ENCODE assay signal across 9 cellular contexts in the genomic region with DNA sequence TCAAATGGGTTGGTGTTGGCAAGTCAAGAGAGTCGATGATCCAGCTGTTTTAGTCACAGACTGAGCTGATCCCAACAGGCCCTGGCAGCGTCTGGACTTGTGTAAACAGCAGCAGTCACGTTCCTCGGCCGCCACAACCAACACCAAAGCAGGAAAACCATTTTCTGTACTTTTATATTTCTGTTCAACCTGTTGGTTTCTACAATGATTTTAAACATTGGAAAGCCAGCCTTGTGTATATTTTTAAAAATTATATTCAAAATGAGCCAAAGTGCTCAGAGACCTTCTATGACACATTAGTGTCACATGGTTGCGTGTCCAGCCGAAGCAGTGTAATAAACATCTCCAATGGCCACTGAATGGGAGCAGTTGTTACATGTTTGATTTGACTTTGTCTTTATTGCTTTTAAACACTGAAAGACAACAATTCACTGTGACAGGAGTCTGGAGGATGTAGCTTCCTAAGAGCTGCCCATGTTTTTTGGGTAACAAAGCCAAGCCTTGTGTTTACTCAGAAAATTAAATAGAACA. TPM values are rescaled to one million over a fixed set of nuclear protein-coding genes. Genes with fewer than 3 reads are reported as not detected.
DNase-seq lines count a peak whose midpoint lies in the region; ATAC-seq and TF ChIP-seq lines count a peak whose summit lies in the region.
"Had no signal": no experiment of that assay in that cellular context is flagged by ENCODE, and none has a peak within 500 bp of the region (broad histone marks: within the 10 kb centered on the region; RNA-seq: fewer than 3 reads in every experiment).

No MANE protein-coding gene starts in this region.

- no peak for ATAC-seq in RWPE2 (ENCODE audit: low read depth)
- ATAC-seq in activated CD8-positive, alpha-beta memory T cell treated with anti-CD3 and anti-CD28 coated beads, Interleukin-2, amount 10 ng/mL, durations not matched to agents 7 days and 5 days, result no peak
- ATAC-seq in GM21717 (IDR thresholded peaks at IDR 0.05; ENCODE audit: unreplicated experiment), result no peak

- no peak for TF ChIP-seq CTCF in RWPE2 (IDR thresholded peaks at IDR 0.05; ENCODE audit: poor library complexity, severe bottlenecking)
- TF ChIP-seq CTCF in left ventricle myocardium inferior (IDR thresholded peaks at IDR 0.05; ENCODE audit: borderline replicate concordance), result no peak
- TF ChIP-seq CTCF in sigmoid colon (IDR thresholded peaks at IDR 0.05), result no peak

- H3K27ac Mint-ChIP-seq in activated CD8-positive, alpha-beta memory T cell treated with anti-CD3 and anti-CD28 coated beads, Interleukin-2, amount 10 ng/mL, durations not matched to agents 7 days and 5 days, result no peak overlapping the region

- intact Hi-C loops in left ventricle myocardium inferior (cut with micrococcal nuclease) (no loop called here), sigmoid colon (cut with DNase I) (no loop called here)

- no peak for TF ChIP-seq EP300 in sigmoid colon (IDR thresholded peaks at IDR 0.05)

- H3K4me1 Mint-ChIP-seq in activated CD8-positive, alpha-beta memory T cell treated with anti-CD3 and anti-CD28 coated beads, Interleukin-2, amount 10 ng/mL, durations not matched to agents 7 days and 5 days, result peaks cover 28% of the 10 kb centered on the region

- H3K27ac ChIP-seq in RWPE2 (ENCODE audit: poor library complexity, severe bottlenecking) (peak overlapping the region; percentile 54), left ventricle myocardium inferior (replicated peaks) (peak overlapping the region; percentile 7), sigmoid colon (peak overlapping the region; percentile 46 to 64 (median 54))

- H3K36me3 ChIP-seq in RWPE2 (ENCODE audit: low read depth) (peaks cover 9% of the 10 kb centered on the region; the same call in 1 of the 2 replicates), left ventricle myocardium inferior (peaks cover 42% of the 10 kb centered on the region), sigmoid colon (no peaks in the 10 kb centered on the region)

- H3K4me3 ChIP-seq in RWPE2 (ENCODE audit: severe bottlenecking) (no peak overlapping the region), left ventricle myocardium inferior (no peak overlapping the region), sigmoid colon (no peak overlapping the region)

- DNase-seq in DMS153 treated with DMSO at 0.1 percent for 48 hours (lab: John Stamatoyannopoulos, UW; ENCODE audit: unreplicated experiment) (peak; percentile 31), RWPE2 (ENCODE audit: low spot score) (no peak), left ventricle myocardium inferior (no peak), sigmoid colon (peak; percentile 90), KG1 (lab: John Stamatoyannopoulos, UW) (no peak), RPMI8226 (no peak)
- no peak for DNase-seq in activated CD8-positive, alpha-beta memory T cell treated with anti-CD3 and anti-CD28 coated beads, Interleukin-2, amount 10 ng/mL, durations not matched to agents 7 days and 5 days
- DNase-seq: NCI-H2107 had no signal

- no peaks in the 10 kb centered on the region for H3K27me3 Mint-ChIP-seq in activated CD8-positive, alpha-beta memory T cell treated with anti-CD3 and anti-CD28 coated beads, Interleukin-2, amount 10 ng/mL, durations not matched to agents 7 days and 5 days

- H3K4me3 Mint-ChIP-seq in activated CD8-positive, alpha-beta memory T cell treated with anti-CD3 and anti-CD28 coated beads, Interleukin-2, amount 10 ng/mL, durations not matched to agents 7 days and 5 days, result no peak overlapping the region

- CTCF ChIA-PET in activated CD8-positive, alpha-beta memory T cell treated with anti-CD3 and anti-CD28 coated beads, Interleukin-2, amount 10 ng/mL, durations not matched to agents 7 days and 5 days (lab: Charles Lee), result interaction anchor here (2.9 kb wide), 1 partner anchor 24 kb away, joined by 13 read pairs; a partner anchor contains a TSS

- no peaks in the 10 kb centered on the region for H3K9me3 Mint-ChIP-seq in activated CD8-positive, alpha-beta memory T cell treated with anti-CD3 and anti-CD28 coated beads, Interleukin-2, amount 10 ng/mL, durations not matched to agents 7 days and 5 days (ENCODE audit: low read depth)

- WGBS in sigmoid colon, 2 donors, result 10 to 51% methylated on average over 7 of the region's 7 CpGs

- H3K27me3 ChIP-seq in RWPE2 (ENCODE audit: insufficient read depth, poor library complexity, severe bottlenecking) (no peaks in the 10 kb centered on the region), left ventricle myocardium inferior (ENCODE audit: low read depth) (no peaks in the 10 kb centered on the region), sigmoid colon (no peaks in the 10 kb centered on the region)

- H3K4me1 ChIP-seq in RWPE2 (ENCODE audit: insufficient read depth, poor library complexity, severe bottlenecking), result peaks cover 32% of the 10 kb centered on the region
- peaks cover 18% of the 10 kb centered on the region for H3K4me1 ChIP-seq in left ventricle myocardium inferior
- peaks cover 0 to 36% (median 21%) of the 10 kb centered on the region in 4 donors for H3K4me1 ChIP-seq in sigmoid colon

- H3K9me3 ChIP-seq in RWPE2 (ENCODE audit: severe bottlenecking), result no peaks in the 10 kb centered on the region
- no peaks in the 10 kb centered on the region for H3K9me3 ChIP-seq in left ventricle myocardium inferior (replicated peaks)
- H3K9me3 ChIP-seq in sigmoid colon, result no peaks in the 10 kb centered on the region

- TF ChIP-seq POLR2A in sigmoid colon (IDR thresholded peaks at IDR 0.05), result no peak

- no peaks in the 10 kb centered on the region for H3K36me3 Mint-ChIP-seq in activated CD8-positive, alpha-beta memory T cell treated with anti-CD3 and anti-CD28 coated beads, Interleukin-2, amount 10 ng/mL, durations not matched to agents 7 days and 5 days

RNA-seq across cellular contexts. Expression of a gene that starts 5.9 kb away (rescaled TPM):
- total RNA-seq in left ventricle myocardium inferior (55.6 TPM), sigmoid colon (100 to 1,000 TPM; 235 to 512 (median 367) TPM)
- 100 to 1,000 TPM; 124 to 227 (median 200) TPM for polyA plus RNA-seq in sigmoid colon
- 100 to 1,000 TPM; 127 to 140 TPM for total RNA-seq in activated CD8-positive, alpha-beta memory T cell treated with anti-CD3 and anti-CD28 coated beads, Interleukin-2, amount 10 ng/mL, durations not matched to agents 7 days and 5 days

RNA-seq across cellular contexts. Expression of a gene that starts 23.0 kb away (rescaled TPM):
- total RNA-seq in left ventricle myocardium inferior, result 218 TPM
- total RNA-seq in sigmoid colon, result 10 to 100 TPM in 1 of 4 donors, 1 to 10 TPM in 3; 2.0 to 10.2 (median 7.3) TPM
- polyA plus RNA-seq in sigmoid colon, result 1 to 10 TPM; 3.5 to 6.6 (median 4.1) TPM
- total RNA-seq in activated CD8-positive, alpha-beta memory T cell treated with anti-CD3 and anti-CD28 coated beads, Interleukin-2, amount 10 ng/mL, durations not matched to agents 7 days and 5 days, result 1 to 10 TPM; 2.5 to 3.5 TPM

RNA-seq across cellular contexts. Expression of a gene that starts 48.5 kb away (rescaled TPM):
- total RNA-seq in left ventricle myocardium inferior, result 144 TPM
- 100 to 1,000 TPM; 109 to 180 (median 126) TPM for total RNA-seq in sigmoid colon
- polyA plus RNA-seq in sigmoid colon, result 100 to 1,000 TPM in 2 of 3 donors, 10 to 100 TPM in 1; 86.2 to 116 (median 102) TPM
- total RNA-seq in activated CD8-positive, alpha-beta memory T cell treated with anti-CD3 and anti-CD28 coated beads, Interleukin-2, amount 10 ng/mL, durations not matched to agents 7 days and 5 days, result 100 to 1,000 TPM; 178 to 202 TPM

RNA-seq across cellular contexts. Expression of a gene that starts 53.9 kb away (rescaled TPM):
- total RNA-seq in left ventricle myocardium inferior (5.7 TPM), sigmoid colon (1 to 10 TPM; 1.5 to 5.3 (median 3.5) TPM)
- 1 to 10 TPM; 4.2 to 5.5 (median 4.6) TPM for polyA plus RNA-seq in sigmoid colon
- 1 to 10 TPM; 4.9 to 5.5 TPM for total RNA-seq in activated CD8-positive, alpha-beta memory T cell treated with anti-CD3 and anti-CD28 coated beads, Interleukin-2, amount 10 ng/mL, durations not matched to agents 7 days and 5 days

RNA-seq across cellular contexts. Expression of a gene that starts 57.6 kb away (rescaled TPM):
- total RNA-seq in left ventricle myocardium inferior (28.5 TPM), sigmoid colon (10 to 100 TPM; 26.3 to 67.0 (median 30.3) TPM)
- polyA plus RNA-seq in sigmoid colon, result 100 to 1,000 TPM; 127 to 169 (median 130) TPM
- total RNA-seq in activated CD8-positive, alpha-beta memory T cell treated with anti-CD3 and anti-CD28 coated beads, Interleukin-2, amount 10 ng/mL, durations not matched to agents 7 days and 5 days, result 10 to 100 TPM; 59.9 to 63.6 TPM

Comparison
In these comparisons a context has a peak if more than half of its experiments do, and no peak if none do; other contexts are left out.
1. DNase-seq: peak in DMS153 treated with DMSO at 0.1 percent for 48 hours (single experiment) and sigmoid colon (single experiment); none in RWPE2 (single experiment), left ventricle myocardium inferior (single experiment), KG1 (single experiment), RPMI8226 (single experiment) and activated CD8-positive, alpha-beta memory T cell treated with anti-CD3 and anti-CD28 coated beads, Interleukin-2, amount 10 ng/mL, durations not matched to agents 7 days and 5 days (single experiment).
2. RNA of a gene that starts 23.0 kb away (total RNA-seq): 218 TPM in left ventricle myocardium inferior (single experiment); 2.0 to 10.2 TPM in sigmoid colon and 2.5 to 3.5 TPM in activated CD8-positive, alpha-beta memory T cell treated with anti-CD3 and anti-CD28 coated beads, Interleukin-2, amount 10 ng/mL, durations not matched to agents 7 days and 5 days; every median in the first group is over 10 times any median in the second.
3. Peak in every context shown above with its lines, with median percentiles within 50 percentile points of each other: H3K27ac ChIP-seq.